ENCODE assay signal across 8 cellular contexts in genomic region chr13:50801087-50801931, GRCh38. TPM values are rescaled to one million over a fixed set of nuclear protein-coding genes. Genes with fewer than 3 reads are reported as not detected.
A peak's percentile ranks its signal among the peaks of the same experiment; 100 is the strongest.
DNase-seq lines count a peak whose midpoint lies in the region; ATAC-seq, FAIRE-seq and TF ChIP-seq lines count a peak whose summit lies in the region.

No MANE protein-coding gene starts in this region.

- intact Hi-C loops in right cardiac atrium (cut with DNase I) (loop anchor here in 2 of 4 donors (5.0 kb wide), 4 partner anchors 269 to 824 kb away; no protein-coding TSS in a partner anchor), sciatic nerve (cut with DNase I) (loop anchor here (5.0 kb wide), 1 partner anchor 824 kb away; no protein-coding TSS in a partner anchor)

- H4K20me1 ChIP-seq in SU-DHL-6 (ENCODE audit: low read depth, low read length): no peaks in the 10 kb centered on the region

- TF ChIP-seq CTCF in SU-DHL-6 (IDR thresholded peaks at IDR 0.05; ENCODE audit: insufficient read depth, low read length, poor library complexity, severe bottlenecking): peak; percentile 48

- no peaks in the 10 kb centered on the region for H3K9me2 ChIP-seq in SU-DHL-6 (replicated peaks; ENCODE audit: insufficient read depth, low read length)

- no peaks in the 10 kb centered on the region for H3K79me2 ChIP-seq in SU-DHL-6 (ENCODE audit: insufficient read depth, low read length)

- H3K4me2 ChIP-seq in SU-DHL-6 (ENCODE audit: low read depth, low read length, poor library complexity, severe bottlenecking): peak overlapping the region; percentile 80

- DNase-seq in GM12892 (ENCODE audit: insufficient read length): no peak
- peak; percentile 27 for DNase-seq in NCI-H1048 (lab: John Stamatoyannopoulos, UW)
- peak; percentile 78 for DNase-seq in amniotic stem cell (lab: John Stamatoyannopoulos, UW)
- DNase-seq in right cardiac atrium: peak in 2 of 3 donors; percentile 37 to 52
- peak; percentile 72 for DNase-seq in sciatic nerve (ENCODE audit: low spot score)
- no peak for DNase-seq in cortex of kidney (lab: John Stamatoyannopoulos, UW)

- peak; percentile 81 for ATAC-seq in HG02610 (IDR thresholded peaks at IDR 0.05; ENCODE audit: unreplicated experiment)
- peak; percentile 88 to 91 for ATAC-seq in right cardiac atrium
- ATAC-seq in sciatic nerve: peak; percentile 95

- 0 out of 2 replicates have a peak, but pooled peaks cover 6% of the 10 kb centered on the region for H3K9me3 ChIP-seq in SU-DHL-6 (ENCODE audit: insufficient read depth, low read length)
- H3K9me3 ChIP-seq in right cardiac atrium (ENCODE audit: control insufficient read depth, low read length): no peaks in the 10 kb centered on the region

- H3K9ac ChIP-seq in SU-DHL-6 (ENCODE audit: low read length): peak overlapping the region; percentile 46

- peaks cover 7% of the 10 kb centered on the region; the same call in 1 of the 2 replicates for H3K36me3 ChIP-seq in SU-DHL-6 (ENCODE audit: low read length)

- H3K4me1 ChIP-seq in right cardiac atrium (ENCODE audit: control insufficient read depth, insufficient read depth, low read length): peaks cover 10% of the 10 kb centered on the region

- peak overlapping the region; percentile 1 for H2AFZ ChIP-seq in SU-DHL-6 (ENCODE audit: low read depth, low read length, severe bottlenecking)

- peaks cover 24% of the 10 kb centered on the region for H3F3A ChIP-seq in SU-DHL-6 (ENCODE audit: insufficient read depth)

- H3K27me3 ChIP-seq in SU-DHL-6 (ENCODE audit: low read length): no peaks in the 10 kb centered on the region
- no peaks in the 10 kb centered on the region for H3K27me3 ChIP-seq in right cardiac atrium (ENCODE audit: control insufficient read depth, insufficient read depth)

- no peak for TF ChIP-seq POLR2A in GM12892 (IDR thresholded peaks at IDR 0.05; ENCODE audit: low read depth, low read length)

- WGBS in right cardiac atrium: 36% methylated on average over 13 of the region's 13 CpGs

- H3K27ac ChIP-seq in SU-DHL-6 (ENCODE audit: low read depth, low read length): peak overlapping the region; percentile 95
- H3K27ac ChIP-seq in right cardiac atrium (ENCODE audit: low read length): no peak overlapping the region

- H3K4me3 ChIP-seq in SU-DHL-6 (ENCODE audit: insufficient read depth, low read length, poor library complexity, severe bottlenecking) (peak overlapping the region; percentile 21), right cardiac atrium (ENCODE audit: low read length) (no peak overlapping the region)

- peak; percentile 97 for FAIRE-seq in GM12892 (lab: Jason Lieb, UNC)

RNA-seq across cellular contexts. Expression of gene DLEU7, which starts 42.2 kb away (rescaled TPM):
- not detected for polyA plus RNA-seq in GM12892 (2012; ENCODE audit: missing spikeins)
- total RNA-seq in right cardiac atrium (under 1 TPM in 3 of 4 donors, not detected in 1; 0.14 to 0.46 (median 0.38) TPM), sciatic nerve (11.5 TPM)
- polyA plus RNA-seq in right cardiac atrium: 0.07 TPM

Comparison
In these comparisons a context has a peak if more than half of its experiments do, and no peak if none do; other contexts are left out.
1. DNase-seq: peak in NCI-H1048 (single experiment), amniotic stem cell (single experiment), right cardiac atrium (2 of 3) and sciatic nerve (single experiment); none in GM12892 (single experiment) and cortex of kidney (single experiment).
2. Peak in every context shown above with its lines, with median percentiles within 50 percentile points of each other: ATAC-seq.